In genomic region chr5:73424489-73425102, GRCh38 we compare ENCODE assay signal across 2 cellular contexts.
TF ChIP-seq lines count a peak whose summit lies in the region.

No MANE protein-coding gene starts in this region.

TF ChIP-seq in IMR-90, 13 proteins besides CTCF, POLR2A, EP300 and RAD21:
- TF ChIP-seq RFX5 (IDR thresholded peaks at IDR 0.05; ENCODE audit: low read depth, low read length) (no peak), ELK1 (IDR thresholded peaks at IDR 0.05; ENCODE audit: borderline replicate concordance, low read depth, low read length) (no peak), MXI1 (IDR thresholded peaks at IDR 0.05; ENCODE audit: borderline replicate concordance, low read depth, low read length) (no peak), BHLHE40 (IDR thresholded peaks at IDR 0.05; ENCODE audit: low read depth, low read length) (no peak), NFE2L2 (IDR thresholded peaks at IDR 0.05; ENCODE audit: low read depth, low read length) (no peak), USF2 (IDR thresholded peaks at IDR 0.05; ENCODE audit: low read depth, low read length) (no peak), FOS (IDR thresholded peaks at IDR 0.05; ENCODE audit: low read depth, low read length) (no peak), MAZ (IDR thresholded peaks at IDR 0.05; ENCODE audit: borderline replicate concordance, low read depth, low read length) (no peak), CEBPB (IDR thresholded peaks at IDR 0.05; ENCODE audit: low read depth, low read length) (no peak), CHD1 (IDR thresholded peaks at IDR 0.05; ENCODE audit: low read depth, low read length) (no peak), MAFK (IDR thresholded peaks at IDR 0.05; ENCODE audit: low read depth, low read length) (no peak), SMC3 (IDR thresholded peaks at IDR 0.05; ENCODE audit: low read depth, low read length) (no peak)

TF ChIP-seq in K562, 482 proteins besides CTCF, POLR2A, EP300 and RAD21:
- no peak for TF ChIP-seq PCBP2 (IDR thresholded peaks at IDR 0.05; ENCODE audit: low read depth, low read length, poor library complexity, severe bottlenecking)
- TF ChIP-seq NFIC (IDR thresholded peaks at IDR 0.05): peak; percentile 64
